Comparison of ENCODE assay signal across 16 cellular contexts in the genomic region with DNA sequence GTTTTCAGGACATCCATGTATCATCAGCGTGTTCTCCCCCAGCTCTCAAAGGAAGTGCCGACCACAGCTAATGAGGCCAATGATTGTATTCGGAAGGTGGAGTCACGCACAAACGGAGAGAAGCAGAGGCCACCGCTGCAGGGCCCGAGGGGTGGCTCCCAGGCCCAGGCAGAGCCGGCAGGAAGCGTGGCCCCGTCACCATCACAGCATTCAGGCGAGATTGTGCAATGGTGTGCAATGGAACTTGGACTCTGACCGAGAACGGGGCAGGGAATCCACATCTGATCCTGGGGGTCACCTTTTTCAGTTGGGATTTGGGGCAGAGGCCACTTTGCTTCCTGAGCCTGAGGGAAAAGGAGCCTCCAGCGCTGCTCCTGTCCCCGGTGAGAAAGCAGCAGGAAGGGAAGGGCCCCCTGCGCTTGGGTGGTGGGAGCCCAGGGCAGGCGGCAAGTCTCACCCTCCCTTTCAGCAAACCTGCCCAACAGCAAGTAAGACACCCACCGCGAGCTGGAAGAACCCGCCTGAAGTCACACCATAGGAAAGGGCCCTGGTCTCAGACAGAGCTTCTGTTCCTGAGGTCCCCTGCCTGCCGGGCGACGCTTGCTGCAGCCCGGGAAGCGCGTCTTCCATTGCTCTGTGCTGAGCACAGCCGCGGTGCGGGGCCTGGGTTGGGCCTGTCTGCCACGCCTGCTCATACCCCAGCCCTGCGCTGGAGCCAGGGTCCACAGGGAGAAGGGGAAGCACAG.
A peak's percentile ranks its signal among the peaks of the same experiment; 100 is the strongest.
DNase-seq lines count a peak whose midpoint lies in the region; ATAC-seq, FAIRE-seq and TF ChIP-seq lines count a peak whose summit lies in the region.
"Had no signal": no experiment of that assay in that cellular context is flagged by ENCODE, and none has a peak within 500 bp of the region (broad histone marks: within the 10 kb centered on the region; RNA-seq: fewer than 3 reads in every experiment).

No MANE protein-coding gene starts in this region.

- no peaks in the 10 kb centered on the region for H4K20me1 ChIP-seq in K562 (replicated peaks; ENCODE audit: control insufficient read depth, insufficient read depth, low read length)
- H4K20me1 ChIP-seq in H9 (ENCODE audit: control insufficient read depth, insufficient read depth, insufficient read length), result no peaks in the 10 kb centered on the region

- H4K5ac ChIP-seq in mesendoderm (ENCODE audit: low read length), result no peak overlapping the region
- no peak overlapping the region for H4K5ac ChIP-seq in H9 (ENCODE audit: insufficient read length, low read depth, low read length)

- H4K8ac ChIP-seq in mesendoderm (ENCODE audit: low read depth, low read length), result no peak overlapping the region
- H4K8ac ChIP-seq in H9 (replicated peaks; ENCODE audit: insufficient read length, low read depth, low read length), result no peak overlapping the region

- no peak for ATAC-seq in K562
- ATAC-seq: HCT116 had no signal

- peaks cover 14% of the 10 kb centered on the region for H3K27me3 Mint-ChIP-seq in H9 (ENCODE audit: low read depth)

- H3K79me2 ChIP-seq in K562 (ENCODE audit: control insufficient read depth, insufficient read depth, low read length), result no peaks in the 10 kb centered on the region
- H3K79me2 ChIP-seq in mesendoderm (ENCODE audit: control insufficient read depth, insufficient read depth, low read length), result no peaks in the 10 kb centered on the region
- H3K79me2 ChIP-seq in H9 (ENCODE audit: insufficient read depth, low read length), result no peaks in the 10 kb centered on the region

- H3K27ac ChIP-seq in K562 (ENCODE audit: extremely low read depth, low read depth, low read length) (no peak overlapping the region), mesendoderm (ENCODE audit: low read depth, low read length) (no peak overlapping the region), H9 (ENCODE audit: insufficient read length, low read depth, low read length) (no peak overlapping the region)
- H3K27ac ChIP-seq: 22Rv1 had no signal

- no peak overlapping the region for H2AFZ ChIP-seq in K562 (ENCODE audit: low read depth, low read length)
- no peak overlapping the region for H2AFZ ChIP-seq in H9 (ENCODE audit: low read length)

- H3K9ac ChIP-seq in K562 (ENCODE audit: insufficient read depth in 1 of 2, low read depth in 2 of 2, low read length in 2 of 2) (no peak overlapping the region), mesendoderm (ENCODE audit: low read length) (no peak overlapping the region), H9 (ENCODE audit: extremely low read depth, insufficient read length, low read length) (no peak overlapping the region)

- no peaks in the 10 kb centered on the region for H3K36me3 Mint-ChIP-seq in H9 (ENCODE audit: insufficient read depth in 1 of 3, low read depth in 3 of 3)
- H3K36me3 Mint-ChIP-seq: CD4-positive, alpha-beta memory T cell had no signal

- H3K27me3 ChIP-seq in K562 (ENCODE audit: control insufficient read depth in 2 of 2, insufficient read depth in 2 of 2, low read length in 2 of 2) (peaks cover 0 to 21% of the 10 kb centered on the region in 2 experiments; a peak in 2 of 5 replicates), mesendoderm (ENCODE audit: insufficient read depth, low read length, poor library complexity) (no peaks in the 10 kb centered on the region), H9 (ENCODE audit: insufficient read depth, low read length) (no peaks in the 10 kb centered on the region)

- no peak overlapping the region for H2BK120ac ChIP-seq in mesendoderm (ENCODE audit: low read depth, low read length)
- no peak overlapping the region for H2BK120ac ChIP-seq in H9 (ENCODE audit: low read depth, low read length, poor library complexity, severe bottlenecking)

- CTCF ChIA-PET in K562 (lab: Yijun Ruan, JAX; ENCODE audit: low intra/inter-chr PET ratio), result no interaction called here

- DNase-seq in activated effector memory CD4-positive, alpha-beta T cell treated with anti-CD3 and anti-CD28 coated beads, Interleukin-2, amount 50 U/mL, for 16 hours, result peak; percentile 31
- no peak for DNase-seq in activated effector memory CD4-positive, alpha-beta T cell treated with Interleukin-2 at 50 U/mL for 16 hours
- DNase-seq in K562 (ENCODE audit: extremely low read depth in 1 of 4, low spot score in 3 of 4), result no peak
- peak; percentile 28 for DNase-seq in mesendoderm
- no peak for DNase-seq in NCI-H2081 (lab: John Stamatoyannopoulos, UW)
- DNase-seq in NK-92 (lab: John Stamatoyannopoulos, UW; ENCODE audit: unreplicated experiment), result no peak
- DNase-seq in H9, result no peak
- no peak for DNase-seq in ACHN
- DNase-seq: Calu3; CD4-positive, alpha-beta memory T cell; IMR-90; Kasumi-1; NCI-H187; NCI-H446 had no signal

- intact Hi-C loops in K562 (cut with micrococcal nuclease), result no loop called here

- no peak overlapping the region for H2BK20ac ChIP-seq in H9 (ENCODE audit: low read depth, low read length, poor library complexity, severe bottlenecking)

- no peak overlapping the region for H3K4me2 ChIP-seq in K562 (ENCODE audit: insufficient read depth, low read length)
- H3K4me2 ChIP-seq in mesendoderm (ENCODE audit: low read length), result no peak overlapping the region
- no peak overlapping the region for H3K4me2 ChIP-seq in H9 (ENCODE audit: insufficient read depth, insufficient read length, low read length)

- no peak for TF ChIP-seq RAD21 in K562 (CRISPR knock-in tag; conservative IDR thresholded peaks at IDR 0.05 in 1 of 2, IDR thresholded peaks at IDR 0.05 in 1 of 2)

- no peaks in the 10 kb centered on the region for H3K9me1 ChIP-seq in K562 (ENCODE audit: control insufficient read depth, insufficient read depth, low read length)

- POLR2A ChIA-PET in K562 (lab: Yijun Ruan, JAX), result no interaction called here

- H3K9me3 Mint-ChIP-seq in H9, result no peaks in the 10 kb centered on the region; a peak in 1 of 5 replicates

- H3K4me3 ChIP-seq in K562, result no peak overlapping the region
- H3K4me3 ChIP-seq in mesendoderm (ENCODE audit: low read length), result no peak overlapping the region

- H2AK5ac ChIP-seq in mesendoderm (ENCODE audit: low read length) (no peak overlapping the region), H9 (ENCODE audit: insufficient read length, low read length) (no peak overlapping the region)

- no peak overlapping the region for H3K4ac ChIP-seq in mesendoderm (ENCODE audit: low read depth, low read length)
- H3K4ac ChIP-seq in H9 (ENCODE audit: low read depth, low read length), result no peak overlapping the region

- peaks cover 3% of the 10 kb centered on the region for H3K23me2 ChIP-seq in H9 (ENCODE audit: insufficient read length, low read depth, low read length, poor library complexity, severe bottlenecking)

- no peak overlapping the region for H3K56ac ChIP-seq in mesendoderm (ENCODE audit: low read length)
- H3K56ac ChIP-seq in H9 (ENCODE audit: insufficient read length, low read depth, low read length), result no peak overlapping the region

- no peak overlapping the region for H3K27ac Mint-ChIP-seq in H9
- H3K27ac Mint-ChIP-seq: CD4-positive, alpha-beta memory T cell had no signal

- no peak overlapping the region for H2BK5ac ChIP-seq in mesendoderm (ENCODE audit: low read length)
- H2BK5ac ChIP-seq in H9 (ENCODE audit: insufficient read length, low read length), result no peak overlapping the region

- H3K79me1 ChIP-seq in mesendoderm (ENCODE audit: low read length) (no peaks in the 10 kb centered on the region), H9 (ENCODE audit: insufficient read depth, low read depth, low read length, poor library complexity, severe bottlenecking) (no peaks in the 10 kb centered on the region)

- peaks cover 6% of the 10 kb centered on the region in 2 experiments for H3K4me1 Mint-ChIP-seq in H9
- H3K4me1 Mint-ChIP-seq: CD4-positive, alpha-beta memory T cell had no signal

- in situ Hi-C loops in K562 (cut with MboI), result no loop called here
- in situ Hi-C loops in ACHN (cut with HindIII; ENCODE audit: low pct_ligation_motif_present, low pct_unique_long_range_greater_than_20kb, low sequenced_read_pairs), result no loop called here

- no peak overlapping the region for H2BK15ac ChIP-seq in mesendoderm (replicated peaks; ENCODE audit: low read depth)
- H2BK15ac ChIP-seq in H9 (ENCODE audit: low read depth, low read length), result no peak overlapping the region

- no peak overlapping the region for H2BK12ac ChIP-seq in H9 (ENCODE audit: insufficient read length, low read depth, low read length)

- H3K4me1 ChIP-seq in K562 (replicated peaks in 1 of 2; ENCODE audit: control insufficient read depth in 2 of 2, insufficient read depth in 2 of 2, low read length in 2 of 2) (no peaks in the 10 kb centered on the region), mesendoderm (ENCODE audit: control insufficient read depth, low read depth, low read length) (no peaks in the 10 kb centered on the region), H9 (ENCODE audit: insufficient read depth, low read length) (no peaks in the 10 kb centered on the region)

- H3K9me3 ChIP-seq in K562 (replicated peaks; ENCODE audit: control insufficient read depth, insufficient read depth, low read depth, low read length) (no peaks in the 10 kb centered on the region), H9 (ENCODE audit: control insufficient read depth, low read depth, low read length) (no peaks in the 10 kb centered on the region)

- no peak for TF ChIP-seq POLR2A in K562 (conservative IDR thresholded peaks at IDR 0.05)

- TF ChIP-seq EP300 in K562 (IDR thresholded peaks at IDR 0.05; ENCODE audit: low read length), result no peak

- FAIRE-seq in K562 (lab: Jason Lieb, UNC), result no peak

- H3K36me3 ChIP-seq in K562 (ENCODE audit: control insufficient read depth, insufficient read depth, low read length) (no peaks in the 10 kb centered on the region), mesendoderm (ENCODE audit: control insufficient read depth, insufficient read depth, low read length) (no peaks in the 10 kb centered on the region)

- H3K23ac ChIP-seq in mesendoderm (ENCODE audit: low read length), result no peak overlapping the region
- H3K23ac ChIP-seq in H9 (ENCODE audit: insufficient read length, low read depth, low read length), result no peak overlapping the region

- no peak overlapping the region for H3K4me3 Mint-ChIP-seq in H9
- H3K4me3 Mint-ChIP-seq: CD4-positive, alpha-beta memory T cell had no signal

- 0% methylated on average over 15 of the region's 31 CpGs for WGBS in K562 (ENCODE audit: insufficient coverage, low coverage, missing lambda C conversion rate)
- no CpG with 5 or more reads among the region's 31 CpGs for WGBS in mesendoderm (ENCODE audit: extremely low coverage, insufficient coverage, low lambda C conversion rate)
- no CpG with 5 or more reads among the region's 31 CpGs for WGBS in H9 (ENCODE audit: extremely low coverage, insufficient read length, low lambda C conversion rate)

- no peak overlapping the region for H3T11ph ChIP-seq in H9 (ENCODE audit: low read length)

- no peak overlapping the region; the same call in 1 of the 2 replicates for H3K14ac ChIP-seq in H9 (ENCODE audit: insufficient read depth, low read length)

- TF ChIP-seq CTCF in K562 (IDR thresholded peaks at IDR 0.05 in 2 of 3, conservative IDR thresholded peaks at IDR 0.05 in 1 of 3; ENCODE audit: insufficient read depth in 2 of 3, low read depth in 1 of 3, low read length in 3 of 3) (no peak), H9 (conservative IDR thresholded peaks at IDR 0.05) (no peak)

- no TSS peak for BruUV-seq in K562 (replicated peaks; lab: Mats Ljungman, UMichigan)

- no peak overlapping the region for H3K18ac ChIP-seq in mesendoderm (ENCODE audit: low read length)
- no peak overlapping the region for H3K18ac ChIP-seq in H9 (ENCODE audit: insufficient read length, low read depth, low read length)

- no peak overlapping the region for H4K91ac ChIP-seq in H9 (ENCODE audit: insufficient read length, low read depth, low read length)

Comparison
In these comparisons a context has a peak if more than half of its experiments do, and no peak if none do; other contexts are left out.
1. DNase-seq: peak in activated effector memory CD4-positive, alpha-beta T cell treated with anti-CD3 and anti-CD28 coated beads, Interleukin-2, amount 50 U/mL, for 16 hours (single experiment) and mesendoderm (single experiment); none in activated effector memory CD4-positive, alpha-beta T cell treated with Interleukin-2 at 50 U/mL for 16 hours (single experiment), K562 (0 of 4), NCI-H2081 (0 of 2), NK-92 (single experiment), H9 (single experiment) and ACHN (single experiment).